10 cellular contexts compared by ENCODE assay signal in genomic region chr10:60781678-60782077, GRCh38. TPM values are rescaled to one million over a fixed set of nuclear protein-coding genes. Genes with fewer than 3 reads are reported as not detected.
A peak's percentile ranks its signal among the peaks of the same experiment; 100 is the strongest.
DNase-seq lines count a peak whose midpoint lies in the region; ATAC-seq and TF ChIP-seq lines count a peak whose summit lies in the region.
"Had no signal": no experiment of that assay in that cellular context is flagged by ENCODE, and none has a peak within 500 bp of the region (broad histone marks: within the 10 kb centered on the region; RNA-seq: fewer than 3 reads in every experiment).

No MANE protein-coding gene starts in this region.

- TF ChIP-seq CTCF in Loucy (conservative IDR thresholded peaks at IDR 0.05; ENCODE audit: low read length) (no peak), brain (conservative IDR thresholded peaks at IDR 0.05) (no peak), nephron progenitor cell (IDR thresholded peaks at IDR 0.05) (no peak), brain microvascular endothelial cell (IDR thresholded peaks at IDR 0.05; ENCODE audit: low read depth, low read length, missing control alignments) (no peak)

- peak overlapping the region; percentile 99 for H3K9ac ChIP-seq in Loucy (ENCODE audit: low read depth, low read length, poor library complexity, severe bottlenecking)

- no peaks in the 10 kb centered on the region for H3K9me2 ChIP-seq in Loucy (replicated peaks; ENCODE audit: low read depth, low read length)

- H3K36me3 ChIP-seq in Loucy (ENCODE audit: insufficient read depth, low read length) (peaks cover 42% of the 10 kb centered on the region; the same call in 1 of the 2 replicates), brain microvascular endothelial cell (replicated peaks) (no peaks in the 10 kb centered on the region)

- H3K36me3 Mint-ChIP-seq in brain (peaks cover 9% of the 10 kb centered on the region), nephron progenitor cell (ENCODE audit: low read depth) (peaks cover 50% of the 10 kb centered on the region)

- peaks cover 52% of the 10 kb centered on the region for H3K4me1 ChIP-seq in Loucy (ENCODE audit: insufficient read depth, low read length, poor library complexity, severe bottlenecking)

- intact Hi-C loops in Right ventricle myocardium superior (cut with DNase I) = no loop called here

- no peaks in the 10 kb centered on the region for H3K27me3 Mint-ChIP-seq in brain
- H3K27me3 Mint-ChIP-seq in nephron progenitor cell (ENCODE audit: low read depth, poor library complexity) = no peaks in the 10 kb centered on the region

- peak; percentile 5 for DNase-seq in NCI-H748 (lab: John Stamatoyannopoulos, UW; ENCODE audit: unreplicated experiment)
- DNase-seq in NCI-H748 treated with DMSO at 0.1 percent for 48 hours (lab: John Stamatoyannopoulos, UW) = no peak
- no peak for DNase-seq in nephron progenitor cell
- no peak for DNase-seq in Right ventricle myocardium superior
- DNase-seq in brain microvascular endothelial cell = no peak
- DNase-seq in NCI-H187 treated with DMSO at 0.1 percent for 48 hours (lab: John Stamatoyannopoulos, UW) = no peak
- DNase-seq: activated B cell treated with CpG ODN at 0.5 μM for 24 hours, left ventricle myocardium superior had no signal

- ATAC-seq in Right ventricle myocardium superior (ENCODE audit: poor library complexity) = no peak
- ATAC-seq: left ventricle myocardium superior had no signal

- peak overlapping the region; percentile 66 to 77 (median 73) for H3K4me3 Mint-ChIP-seq in brain
- H3K4me3 Mint-ChIP-seq in nephron progenitor cell = peak overlapping the region; percentile 74
- H3K4me3 Mint-ChIP-seq: activated B cell treated with CpG ODN at 0.5 μM for 24 hours had no signal

- in situ Hi-C loops in brain microvascular endothelial cell (cut with HindIII; ENCODE audit: low pct_ligation_motif_present, low sequenced_read_pairs) = no loop called here

- peaks cover 76% of the 10 kb centered on the region for H4K20me1 ChIP-seq in Loucy (ENCODE audit: insufficient read depth, low read length, poor library complexity, severe bottlenecking)

- H3K4me1 Mint-ChIP-seq in brain (peaks cover 84% of the 10 kb centered on the region), nephron progenitor cell (peaks cover 37% of the 10 kb centered on the region)

- peaks cover 85% of the 10 kb centered on the region for H3K79me2 ChIP-seq in Loucy (ENCODE audit: insufficient read depth, low read length)

- peak overlapping the region; percentile 98 for H3K4me2 ChIP-seq in Loucy (ENCODE audit: low read depth, low read length, poor library complexity, severe bottlenecking)

- no peak overlapping the region for H2AFZ ChIP-seq in Loucy (ENCODE audit: low read length)

- H3K27ac ChIP-seq in brain microvascular endothelial cell = no peak overlapping the region

- no peaks in the 10 kb centered on the region for H3F3A ChIP-seq in Loucy (ENCODE audit: low read depth)

- H3K27ac Mint-ChIP-seq in brain (peak overlapping the region; percentile 16 to 87 (median 50)), nephron progenitor cell (no peak overlapping the region)
- H3K27ac Mint-ChIP-seq: activated B cell treated with CpG ODN at 0.5 μM for 24 hours had no signal

- H3K9me3 ChIP-seq in Loucy (ENCODE audit: insufficient read depth, low read depth, low read length) = no peaks in the 10 kb centered on the region

- peaks cover 9% of the 10 kb centered on the region for H3K27me3 ChIP-seq in Loucy (ENCODE audit: insufficient read depth, low read length, poor library complexity, severe bottlenecking)
- no peaks in the 10 kb centered on the region for H3K27me3 ChIP-seq in brain microvascular endothelial cell (replicated peaks)

- peaks cover 0 to 3% (median 0%) of the 10 kb centered on the region in 5 experiments for H3K9me3 Mint-ChIP-seq in brain
- H3K9me3 Mint-ChIP-seq in nephron progenitor cell = no peaks in the 10 kb centered on the region
- H3K9me3 Mint-ChIP-seq: activated B cell treated with CpG ODN at 0.5 μM for 24 hours had no signal

- H3K4me3 ChIP-seq in Loucy (ENCODE audit: low read length, poor library complexity, severe bottlenecking) (peak overlapping the region; percentile 95), brain microvascular endothelial cell (ENCODE audit: low read depth, low read length) (no peak overlapping the region)

RNA-seq across cellular contexts. Expression of gene CDK1, which starts 3.4 kb away (rescaled TPM):
- polyA plus RNA-seq in brain (ENCODE audit: insufficient read depth, low read depth, low replicate concordance) = 30.6 TPM
- 2.4 TPM for total RNA-seq in Right ventricle myocardium superior
